In genomic region chr17:5419959-5420653, GRCh38 we compare ENCODE assay signal across 1 cellular context.
A peak's percentile ranks its signal among the peaks of the same experiment; 100 is the strongest.
TF ChIP-seq lines count a peak whose summit lies in the region.

Gene RPAIN (plus strand): TSS chr17:5420182. CDS start chr17:5420211, 29 bp downstream.

TF ChIP-seq in GM12878, 131 proteins besides CTCF, POLR2A, EP300 and RAD21 (continued from another document and continues in another):
- peak; percentile 85 for TF ChIP-seq HCFC1 (IDR thresholded peaks at IDR 0.05; ENCODE audit: low read length)
- no peak for TF ChIP-seq ZNF217 (IDR thresholded peaks at IDR 0.05)
- TF ChIP-seq PAX5 (IDR thresholded peaks at IDR 0.05; ENCODE audit: borderline replicate concordance, low read depth, low read length) = no peak
- peak; percentile 96 for TF ChIP-seq ZNF592 (IDR thresholded peaks at IDR 0.05)
- no peak for TF ChIP-seq KDM1A (IDR thresholded peaks at IDR 0.05; ENCODE audit: borderline replicate concordance)
- peak; percentile 59 to 62; a peak in 2 of 4 replicates for TF ChIP-seq IKZF2 (IDR thresholded peaks at IDR 0.05)
- TF ChIP-seq NBN (IDR thresholded peaks at IDR 0.05) = peak; percentile 65; the same call in 1 of the 2 replicates
- peak; percentile 91 for TF ChIP-seq YY1 (IDR thresholded peaks at IDR 0.05; ENCODE audit: low read depth, low read length)
- 0 out of 2 replicates have a peak, but pooled peaks have one; percentile 0 for TF ChIP-seq ELK1 (IDR thresholded peaks at IDR 0.05; ENCODE audit: low read depth, low read length)
- TF ChIP-seq MYC (IDR thresholded peaks at IDR 0.05; ENCODE audit: insufficient read depth, insufficient read length, insufficient replicate concordance, low read length, severe bottlenecking) = peak; percentile 85
- TF ChIP-seq ZNF622 (IDR thresholded peaks at IDR 0.05) = no peak
- TF ChIP-seq POU2F2 (IDR thresholded peaks at IDR 0.05; ENCODE audit: borderline replicate concordance, low read depth, low read length) = peak; percentile 70; the same call in 1 of the 3 replicates
- TF ChIP-seq SRF (IDR thresholded peaks at IDR 0.05; ENCODE audit: low read depth in 2 of 2, low read length in 2 of 2) = no peak
- peak; percentile 99 for TF ChIP-seq MXI1 (IDR thresholded peaks at IDR 0.05; ENCODE audit: low read depth, low read length)
- peak; percentile 73; the same call in 1 of the 2 replicates for TF ChIP-seq SMAD5 (IDR thresholded peaks at IDR 0.05; ENCODE audit: low read depth)
- TF ChIP-seq MLLT1 (IDR thresholded peaks at IDR 0.05) = peak; percentile 63; the same call in 1 of the 2 replicates
- TF ChIP-seq TAF1 (IDR thresholded peaks at IDR 0.05; ENCODE audit: borderline replicate concordance, low read depth, low read length) = peak; percentile 77
- TF ChIP-seq EED (IDR thresholded peaks at IDR 0.05; ENCODE audit: low read depth) = peak; percentile 50; the same call in 1 of the 2 replicates
- TF ChIP-seq E4F1 (IDR thresholded peaks at IDR 0.05; ENCODE audit: borderline replicate concordance, partially characterized antibody) = peak; percentile 59
- peak; percentile 66; the same call in 1 of the 2 replicates for TF ChIP-seq PML (IDR thresholded peaks at IDR 0.05; ENCODE audit: low read length)
- peak; percentile 80 for TF ChIP-seq POLR2AphosphoS5 (IDR thresholded peaks at IDR 0.05; ENCODE audit: low read length)
- peak; percentile 97 for TF ChIP-seq NKRF (conservative IDR thresholded peaks at IDR 0.05)
- no peak for TF ChIP-seq ETV6 (conservative IDR thresholded peaks at IDR 0.05 in 1 of 2, IDR thresholded peaks at IDR 0.05 in 1 of 2; ENCODE audit: borderline replicate concordance in 1 of 2, low read depth in 1 of 2)
- TF ChIP-seq LARP7 (IDR thresholded peaks at IDR 0.05) = peak; percentile 93; the same call in 1 of the 2 replicates
- TF ChIP-seq CHD2 (IDR thresholded peaks at IDR 0.05; ENCODE audit: borderline replicate concordance, low read depth, low read length) = no peak; the same call in 1 of the 2 replicates
- peak; percentile 1 for TF ChIP-seq USF1 (IDR thresholded peaks at IDR 0.05; ENCODE audit: borderline replicate concordance, extremely low read length, insufficient read depth, low read depth, low read length)
- TF ChIP-seq HDAC6 (IDR thresholded peaks at IDR 0.05; ENCODE audit: unreplicated experiment) = no peak
- TF ChIP-seq MAX (IDR thresholded peaks at IDR 0.05; ENCODE audit: low read depth, low read length) = peak; percentile 96
- peak; percentile 84 for TF ChIP-seq HSF1 (IDR thresholded peaks at IDR 0.05; ENCODE audit: low read depth, low read length)
- 0 out of 2 replicates have a peak, but pooled peaks have one; percentile 7 for TF ChIP-seq SREBF1 (IDR thresholded peaks at IDR 0.05; ENCODE audit: low read length)
- peak; percentile 26; the same call in 1 of the 2 replicates for TF ChIP-seq DPF2 (IDR thresholded peaks at IDR 0.05)
- TF ChIP-seq RUNX3 (IDR thresholded peaks at IDR 0.05; ENCODE audit: low read length) = peak; percentile 95
- 0 out of 2 replicates have a peak, but pooled peaks have one; percentile 42 for TF ChIP-seq BACH1 (IDR thresholded peaks at IDR 0.05; ENCODE audit: borderline replicate concordance)
- TF ChIP-seq PRDM15 (CRISPR knock-in tag; IDR thresholded peaks at IDR 0.05) = no peak
- peak; percentile 94 for TF ChIP-seq MEF2B (IDR thresholded peaks at IDR 0.05; ENCODE audit: partially characterized antibody, poor library complexity, severe bottlenecking)
- TF ChIP-seq RAD51 (IDR thresholded peaks at IDR 0.05) = peak; percentile 77
- peak; percentile 73; the same call in 1 of the 2 replicates for TF ChIP-seq RB1 (IDR thresholded peaks at IDR 0.05; ENCODE audit: borderline replicate concordance)
- TF ChIP-seq ATF7 (IDR thresholded peaks at IDR 0.05; ENCODE audit: low read depth) = peak; percentile 46; the same call in 1 of the 2 replicates
- TF ChIP-seq RELA (IDR thresholded peaks at IDR 0.05; ENCODE audit: borderline replicate concordance, partially characterized antibody) = peak; percentile 70
